9 cellular contexts compared by ENCODE assay signal in genomic region chr12:111304642-111305071, GRCh38.
DNase-seq lines count a peak whose midpoint lies in the region; ATAC-seq and TF ChIP-seq lines count a peak whose summit lies in the region.
"Had no signal": no experiment of that assay in that cellular context is flagged by ENCODE, and none has a peak within 500 bp of the region (broad histone marks: within the 10 kb centered on the region; RNA-seq: fewer than 3 reads in every experiment).

No MANE protein-coding gene starts in this region.

- H3K27me3 Mint-ChIP-seq in activated T-cell treated with anti-CD3 and anti-CD28 coated beads, Interleukin-2, amount 50 U/mL, for 24 hours: peaks cover 3% of the 10 kb centered on the region

- ATAC-seq in right lobe of liver (peak in 1 of 4 donors; percentile 13), GM21526 (IDR thresholded peaks at IDR 0.05; ENCODE audit: low FRiP score, unreplicated experiment) (no peak), HG02970 (IDR thresholded peaks at IDR 0.05; ENCODE audit: low FRiP score, unreplicated experiment) (no peak), GM19035 (IDR thresholded peaks at IDR 0.05; ENCODE audit: unreplicated experiment) (no peak)

- no peaks in the 10 kb centered on the region for H3K27me3 ChIP-seq in right lobe of liver

- peaks cover 0 to 9% (median 2%) of the 10 kb centered on the region in 4 donors for H3K9me3 ChIP-seq in right lobe of liver

- H3K27ac ChIP-seq in C4-2B (no peak overlapping the region), right lobe of liver (no peak overlapping the region)
- H3K27ac ChIP-seq: epithelial cell of prostate had no signal

- peak in 39 of 76 experiments; percentile 1 to 51 (median 17) for DNase-seq in HUDEP-2 (lab: John Stamatoyannopoulos, UW; ENCODE audit: unreplicated experiment in 76 of 76)
- DNase-seq in activated T-cell treated with anti-CD3 and anti-CD28 coated beads, Interleukin-2, amount 50 U/mL, for 24 hours: peak; percentile 66
- DNase-seq in right lobe of liver: no peak
- DNase-seq in AG08396 (ENCODE audit: low spot score): no peak

- peaks cover 7% of the 10 kb centered on the region for H3K36me3 Mint-ChIP-seq in activated T-cell treated with anti-CD3 and anti-CD28 coated beads, Interleukin-2, amount 50 U/mL, for 24 hours (ENCODE audit: low read depth)

- H3K27ac Mint-ChIP-seq in activated T-cell treated with anti-CD3 and anti-CD28 coated beads, Interleukin-2, amount 50 U/mL, for 24 hours: no peak overlapping the region

- no peak overlapping the region for H3K4me3 Mint-ChIP-seq in activated T-cell treated with anti-CD3 and anti-CD28 coated beads, Interleukin-2, amount 50 U/mL, for 24 hours

- intact Hi-C loops in right lobe of liver (cut with DNase I): loop anchor here (5.0 to 10.0 kb wide), 2 partner anchors 277 to 370 kb away; no protein-coding TSS in a partner anchor

- TF ChIP-seq POLR2A in right lobe of liver (IDR thresholded peaks at IDR 0.05): no peak

- 0% methylated on average over 1 of the region's 3 CpGs for WGBS in right lobe of liver (ENCODE audit: insufficient coverage, low coverage, low lambda C conversion rate, missing lambda C conversion rate)

- H3K36me3 ChIP-seq in right lobe of liver: peaks cover 0 to 3% (median under 1%) of the 10 kb centered on the region in 4 donors

- H3K4me3 ChIP-seq in right lobe of liver: no peak overlapping the region

- peaks cover 4% of the 10 kb centered on the region for H3K4me1 Mint-ChIP-seq in activated T-cell treated with anti-CD3 and anti-CD28 coated beads, Interleukin-2, amount 50 U/mL, for 24 hours (ENCODE audit: low read depth)

- no peaks in the 10 kb centered on the region for H3K4me1 ChIP-seq in right lobe of liver

- TF ChIP-seq CTCF in C4-2B (conservative IDR thresholded peaks at IDR 0.05) (peak; percentile 84), right lobe of liver (IDR thresholded peaks at IDR 0.05) (peak; percentile 41 to 55 (median 50))

- H3K9me3 Mint-ChIP-seq in activated T-cell treated with anti-CD3 and anti-CD28 coated beads, Interleukin-2, amount 50 U/mL, for 24 hours: peaks cover 20% of the 10 kb centered on the region

Comparison
In these comparisons a context has a peak if more than half of its experiments do, and no peak if none do; other contexts are left out.
1. DNase-seq: peak in HUDEP-2 (39 of 76) and activated T-cell treated with anti-CD3 and anti-CD28 coated beads, Interleukin-2, amount 50 U/mL, for 24 hours (single experiment); none in right lobe of liver (0 of 3) and AG08396 (single experiment).